ENCODE assay signal across 10 cellular contexts in genomic region chr7:87464830-87465533, GRCh38. TPM values are rescaled to one million over a fixed set of nuclear protein-coding genes. Genes with fewer than 3 reads are reported as not detected.
DNase-seq lines count a peak whose midpoint lies in the region; ATAC-seq and TF ChIP-seq lines count a peak whose summit lies in the region.
"Not testable (repeated sequence)": the region's sequence is repeated elsewhere in the genome, so short reads cannot be mapped to it uniquely, and the experiment has no call there.
"Had no signal": no experiment of that assay in that cellular context is flagged by ENCODE, and none has a peak within 500 bp of the region (broad histone marks: within the 10 kb centered on the region; RNA-seq: fewer than 3 reads in every experiment).

No MANE protein-coding gene starts in this region.

- DNase-seq in DMS53 (lab: John Stamatoyannopoulos, UW) (peak; percentile 95), NCI-H2029 (lab: John Stamatoyannopoulos, UW) (peak; percentile 84), NCI-H69 (lab: John Stamatoyannopoulos, UW) (peak; percentile 92), WERI-Rb-1 (peak; percentile 35), lung (ENCODE audit: low spot score) (peak; percentile 35)
- DNase-seq in Jurkat, Clone E6-1 (ENCODE audit: low read depth, low spot score) = peak; percentile 14

- H3K4me3 ChIP-seq in Jurkat, Clone E6-1 (ENCODE audit: low read length); lung: not testable (repeated sequence)
- peak overlapping the region; percentile 34 for H3K4me3 ChIP-seq in WERI-Rb-1 (ENCODE audit: low read depth, low read length)
- H3K4me3 ChIP-seq in iPS-15b (ENCODE audit: low read depth, low read length) = peak overlapping the region; percentile 60

- H3K9ac ChIP-seq in iPS-15b (ENCODE audit: low read depth, low read length) = peak overlapping the region; percentile 47

- not testable (repeated sequence) for H3K9me3 Mint-ChIP-seq in stimulated activated memory B cell treated with anti-CD40 and anti-IgM and Interleukin-4, amounts not matched to agents 10 μg/mL and 1 μg/mL and 100 μg/mL, for 72 hours

- not testable (repeated sequence) for H3K4me1 ChIP-seq in iPS-15b (ENCODE audit: control insufficient read depth, insufficient read depth, low read length); lung (ENCODE audit: control insufficient read depth in 2 of 2, insufficient read depth in 2 of 2, low read length in 2 of 2)

- not testable (repeated sequence) for ATAC-seq in lung (ENCODE audit: insufficient read depth, low FRiP score); stimulated activated memory B cell treated with anti-CD40 and anti-IgM and Interleukin-4, amounts not matched to agents 10 μg/mL and 1 μg/mL and 100 μg/mL, for 72 hours

- H3K27ac Mint-ChIP-seq in stimulated activated memory B cell treated with anti-CD40 and anti-IgM and Interleukin-4, amounts not matched to agents 10 μg/mL and 1 μg/mL and 100 μg/mL, for 72 hours = peak overlapping the region; percentile 32

- H3K36me3 Mint-ChIP-seq in stimulated activated memory B cell treated with anti-CD40 and anti-IgM and Interleukin-4, amounts not matched to agents 10 μg/mL and 1 μg/mL and 100 μg/mL, for 72 hours = peaks cover 41% of the 10 kb centered on the region

- H3K27ac ChIP-seq in WERI-Rb-1 = peak overlapping the region; percentile 37; the same call in 1 of the 2 replicates
- H3K27ac ChIP-seq in lung (ENCODE audit: low read depth in 1 of 2, low read length in 1 of 2) = not testable (repeated sequence)

- not testable (repeated sequence) for H3K27me3 ChIP-seq in WERI-Rb-1 (ENCODE audit: insufficient read depth, low read depth, severe bottlenecking); iPS-15b (ENCODE audit: control insufficient read depth, insufficient read depth, low read length); lung (ENCODE audit: control insufficient read depth, insufficient read depth)

- H3K9me3 ChIP-seq in WERI-Rb-1 (ENCODE audit: severe bottlenecking); iPS-15b (ENCODE audit: control insufficient read depth, insufficient read depth, low read length); lung (ENCODE audit: control insufficient read depth in 2 of 2, insufficient read depth in 1 of 2, low read length in 1 of 2): not testable (repeated sequence)

- H3K4me1 Mint-ChIP-seq in stimulated activated memory B cell treated with anti-CD40 and anti-IgM and Interleukin-4, amounts not matched to agents 10 μg/mL and 1 μg/mL and 100 μg/mL, for 72 hours = peaks cover 34% of the 10 kb centered on the region

- WGBS in lung, 2 donors = 62 to 78% methylated on average over 16 of the region's 16 CpGs

- H3K36me3 ChIP-seq in WERI-Rb-1; iPS-15b (ENCODE audit: control insufficient read depth, insufficient read depth, low read length); lung (ENCODE audit: control insufficient read depth in 2 of 2, insufficient read depth in 2 of 2, low read length in 2 of 2): not testable (repeated sequence)

- not testable (repeated sequence) for H3K27me3 Mint-ChIP-seq in stimulated activated memory B cell treated with anti-CD40 and anti-IgM and Interleukin-4, amounts not matched to agents 10 μg/mL and 1 μg/mL and 100 μg/mL, for 72 hours

- not testable (repeated sequence) for TF ChIP-seq CTCF in WERI-Rb-1 (IDR thresholded peaks at IDR 0.05; ENCODE audit: low read depth, low read length); lung (IDR thresholded peaks at IDR 0.05; ENCODE audit: control extremely low read depth, extremely low read depth)

- not testable (repeated sequence) for H3K4me3 Mint-ChIP-seq in stimulated activated memory B cell treated with anti-CD40 and anti-IgM and Interleukin-4, amounts not matched to agents 10 μg/mL and 1 μg/mL and 100 μg/mL, for 72 hours

RNA-seq across cellular contexts. Expression of gene ABCB4, which starts 10.5 kb away (rescaled TPM):
- polyA plus RNA-seq in Jurkat, Clone E6-1 (2012; ENCODE audit: insufficient read depth, insufficient read length) = not detected
- total RNA-seq in lung = under 1 TPM; 0.25 to 0.68 TPM
- polyA plus RNA-seq in lung = under 1 TPM; 0.08 to 0.41 TPM
- total RNA-seq: activated CD8-positive, alpha-beta T cell treated with anti-CD3 and anti-CD28 coated beads, Interleukin-2, amount 10 ng/mL, durations not matched to agents 7 days and 5 days; CD4-positive, CD25-positive, alpha-beta regulatory T cell had no signal
- polyA plus RNA-seq: CD4-positive, CD25-positive, alpha-beta regulatory T cell had no signal

Comparison
In these comparisons a context has a peak if more than half of its experiments do, and no peak if none do; other contexts are left out.
1. DNase-seq: peak in every context shown above with its lines; median percentile 95 in DMS53; 92 in NCI-H69; 84 in NCI-H2029; 35 in WERI-Rb-1; 35 in lung; 14 in Jurkat, Clone E6-1.